Comparison of ENCODE assay signal across 1 cellular context in genomic region chr12:69464433-69464832, GRCh38.
TF ChIP-seq lines count a peak whose summit lies in the region.

No MANE protein-coding gene starts in this region.

TF ChIP-seq in GM12878, 131 proteins besides CTCF, POLR2A, EP300 and RAD21 (continued from another document):
- TF ChIP-seq E2F8 (IDR thresholded peaks at IDR 0.05; ENCODE audit: low read depth, partially characterized antibody): no peak
- no peak for TF ChIP-seq BMI1 (IDR thresholded peaks at IDR 0.05; ENCODE audit: borderline replicate concordance)
- no peak for TF ChIP-seq CBX3 (IDR thresholded peaks at IDR 0.05; ENCODE audit: borderline replicate concordance, low read depth)
- TF ChIP-seq, protein P1, sequence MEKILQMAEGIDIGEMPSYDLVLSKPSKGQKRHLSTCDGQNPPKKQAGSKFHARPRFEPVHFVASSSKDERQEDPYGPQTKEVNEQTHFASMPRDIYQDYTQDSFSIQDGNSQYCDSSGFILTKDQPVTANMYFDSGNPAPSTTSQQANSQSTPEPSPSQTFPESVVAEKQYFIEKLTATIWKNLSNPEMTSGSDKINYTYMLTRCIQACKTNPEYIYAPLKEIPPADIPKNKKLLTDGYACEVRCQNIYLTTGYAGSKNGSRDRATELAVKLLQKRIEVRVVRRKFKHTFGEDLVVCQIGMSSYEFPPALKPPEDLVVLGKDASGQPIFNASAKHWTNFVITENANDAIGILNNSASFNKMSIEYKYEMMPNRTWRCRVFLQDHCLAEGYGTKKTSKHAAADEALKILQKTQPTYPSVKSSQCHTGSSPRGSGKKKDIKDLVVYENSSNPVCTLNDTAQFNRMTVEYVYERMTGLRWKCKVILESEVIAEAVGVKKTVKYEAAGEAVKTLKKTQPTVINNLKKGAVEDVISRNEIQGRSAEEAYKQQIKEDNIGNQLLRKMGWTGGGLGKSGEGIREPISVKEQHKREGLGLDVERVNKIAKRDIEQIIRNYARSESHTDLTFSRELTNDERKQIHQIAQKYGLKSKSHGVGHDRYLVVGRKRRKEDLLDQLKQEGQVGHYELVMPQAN (conservative IDR thresholded peaks at IDR 0.05): no peak
- TF ChIP-seq KAT2A (conservative IDR thresholded peaks at IDR 0.05; ENCODE audit: control insufficient read depth, low read depth, low read length): no peak
- TF ChIP-seq RELB (IDR thresholded peaks at IDR 0.05; ENCODE audit: low read depth): no peak
- no peak for TF ChIP-seq ZNF622 (IDR thresholded peaks at IDR 0.05)
- no peak for TF ChIP-seq JUND (IDR thresholded peaks at IDR 0.05; ENCODE audit: low read depth, low read length)
- TF ChIP-seq, protein P2, sequence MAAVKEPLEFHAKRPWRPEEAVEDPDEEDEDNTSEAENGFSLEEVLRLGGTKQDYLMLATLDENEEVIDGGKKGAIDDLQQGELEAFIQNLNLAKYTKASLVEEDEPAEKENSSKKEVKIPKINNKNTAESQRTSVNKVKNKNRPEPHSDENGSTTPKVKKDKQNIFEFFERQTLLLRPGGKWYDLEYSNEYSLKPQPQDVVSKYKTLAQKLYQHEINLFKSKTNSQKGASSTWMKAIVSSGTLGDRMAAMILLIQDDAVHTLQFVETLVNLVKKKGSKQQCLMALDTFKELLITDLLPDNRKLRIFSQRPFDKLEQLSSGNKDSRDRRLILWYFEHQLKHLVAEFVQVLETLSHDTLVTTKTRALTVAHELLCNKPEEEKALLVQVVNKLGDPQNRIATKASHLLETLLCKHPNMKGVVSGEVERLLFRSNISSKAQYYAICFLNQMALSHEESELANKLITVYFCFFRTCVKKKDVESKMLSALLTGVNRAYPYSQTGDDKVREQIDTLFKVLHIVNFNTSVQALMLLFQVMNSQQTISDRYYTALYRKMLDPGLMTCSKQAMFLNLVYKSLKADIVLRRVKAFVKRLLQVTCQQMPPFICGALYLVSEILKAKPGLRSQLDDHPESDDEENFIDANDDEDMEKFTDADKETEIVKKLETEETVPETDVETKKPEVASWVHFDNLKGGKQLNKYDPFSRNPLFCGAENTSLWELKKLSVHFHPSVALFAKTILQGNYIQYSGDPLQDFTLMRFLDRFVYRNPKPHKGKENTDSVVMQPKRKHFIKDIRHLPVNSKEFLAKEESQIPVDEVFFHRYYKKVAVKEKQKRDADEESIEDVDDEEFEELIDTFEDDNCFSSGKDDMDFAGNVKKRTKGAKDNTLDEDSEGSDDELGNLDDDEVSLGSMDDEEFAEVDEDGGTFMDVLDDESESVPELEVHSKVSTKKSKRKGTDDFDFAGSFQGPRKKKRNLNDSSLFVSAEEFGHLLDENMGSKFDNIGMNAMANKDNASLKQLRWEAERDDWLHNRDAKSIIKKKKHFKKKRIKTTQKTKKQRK (IDR thresholded peaks at IDR 0.05; ENCODE audit: low read depth, low read length): no peak
- no peak for TF ChIP-seq ZSCAN29 (IDR thresholded peaks at IDR 0.05)
- TF ChIP-seq FOS (IDR thresholded peaks at IDR 0.05; ENCODE audit: borderline replicate concordance, extremely low read depth, insufficient read length): no peak
